ENCODE assay signal across 10 cellular contexts in genomic region chr1:119447344-119447743, GRCh38. TPM values are rescaled to one million over a fixed set of nuclear protein-coding genes. Genes with fewer than 3 reads are reported as not detected.
"Had no signal": no experiment of that assay in that cellular context is flagged by ENCODE, and none has a peak within 500 bp of the region (broad histone marks: within the 10 kb centered on the region; RNA-seq: fewer than 3 reads in every experiment).

No MANE protein-coding gene starts in this region.

- H3K9me3 ChIP-seq: HAP-1 had no signal

- H3K4me3 ChIP-seq: GM23248, HAP-1 had no signal

- H3K4me1 ChIP-seq: HAP-1 had no signal

- FAIRE-seq: H1, H54 had no signal

- DNase-seq: GM23248, GOT3, HCEC 1CT, HFFc6 had no signal

- H3K4me3 Mint-ChIP-seq: H9, HFFc6 had no signal

- H3K36me3 ChIP-seq: HAP-1 had no signal

- H3K9ac ChIP-seq: GM23248 had no signal

- H3K27ac Mint-ChIP-seq: H9, HFFc6 had no signal

- H3K27ac ChIP-seq: GM23248 had no signal

- H2AFZ ChIP-seq: GM23248 had no signal

- H3K9me3 Mint-ChIP-seq: H9, HFFc6 had no signal

RNA-seq across cellular contexts. Expression of gene HSD3B2, which starts 32.4 kb away (rescaled TPM):
- total RNA-seq: GM23248, H1, H4, H9, HFFc6 had no signal
- polyA plus RNA-seq: GM23248, H1 had no signal

RNA-seq across cellular contexts. Expression of gene HSD3B1, which starts 59.7 kb away (rescaled TPM):
- total RNA-seq: GM23248, H1, H4, H7, H9, HFFc6 had no signal
- polyA plus RNA-seq: GM23248, H1 had no signal
